ENCODE assay signal across 7 cellular contexts in genomic region chr2:148258124-148258523, GRCh38.
"Had no signal": no experiment of that assay in that cellular context is flagged by ENCODE, and none has a peak within 500 bp of the region (broad histone marks: within the 10 kb centered on the region; RNA-seq: fewer than 3 reads in every experiment).

No MANE protein-coding gene starts in this region.

- H3K27ac ChIP-seq: GM23248 had no signal

- H3K4me3 ChIP-seq: GM23248, K562 had no signal

- H3K27ac Mint-ChIP-seq: H9 had no signal

- FAIRE-seq: HTR-8/SVneo, K562 had no signal

- H3K4me1 Mint-ChIP-seq: H9 had no signal

- H2AFZ ChIP-seq: GM23248 had no signal

- H3K9ac ChIP-seq: GM23248 had no signal

- DNase-seq: GM23248, GOT3, H9, HCEC 1CT, IMR-90 had no signal

- H3K4me3 Mint-ChIP-seq: H9 had no signal
